27 cellular contexts compared by ENCODE assay signal in genomic region chr10:35231646-35232045, GRCh38.
"Had no signal": no experiment of that assay in that cellular context is flagged by ENCODE, and none has a peak within 500 bp of the region (broad histone marks: within the 10 kb centered on the region; RNA-seq: fewer than 3 reads in every experiment).

No MANE protein-coding gene starts in this region.

- FAIRE-seq: urothelium cell line had no signal

- H3K27ac ChIP-seq: stomach, suprapubic skin, testis, thoracic aorta, thyroid gland, tibial artery, tibial nerve, transverse colon, upper lobe of left lung, upper lobe of right lung, uterus, vagina had no signal

- H3K4me1 ChIP-seq: stomach, suprapubic skin, testis, thyroid gland, tibial artery, tibial nerve, transverse colon, upper lobe of left lung, upper lobe of right lung, uterus, vagina had no signal

- DNase-seq: stimulated activated CD4-positive, alpha-beta T cell treated with anti-CD3 and anti-CD28 coated beads, Interleukin-2, amount 100 ng/mL, for 48 hours; stimulated activated CD4-positive, alpha-beta T cell treated with anti-CD3 and anti-CD28 coated beads, Interleukin-4, amount 100 ng/mL, for 1 hour; stimulated activated CD4-positive, alpha-beta T cell treated with anti-CD3 and anti-CD28 coated beads, Interleukin-4, amount 100 ng/mL, for 24 hours; stimulated activated CD4-positive, alpha-beta T cell treated with anti-CD3 and anti-CD28 coated beads, Interleukin-4, amount 100 ng/mL, for 4 hours; stimulated activated CD8-positive, alpha-beta memory T cell treated with anti-CD3 and anti-CD28 coated beads, Interleukin-4, amount 100 ng/mL, for 48 hours; stimulated activated naive B cell treated with anti-CD40 and anti-IgM and Interleukin-4, amounts not matched to agents 10 μg/mL and 1 μg/mL and 100 μg/mL, for 72 hours; stimulated activated naive CD4-positive, alpha-beta T cell; stimulated activated naive CD4-positive, alpha-beta T cell treated with Interleukin-2 at 50 U/mL for 16 hours; stimulated activated naive CD8-positive, alpha-beta T cell treated with anti-CD3 and anti-CD28 coated beads, Interleukin-15, amount 100 ng/mL, for 72 hours; stimulated activated naive CD8-positive, alpha-beta T cell treated with anti-CD3 and anti-CD28 coated beads, Interleukin-15, Interleukin-2, amounts not matched to agents 100 U/mL and 50 U/mL, for 24 hours; stomach; substantia nigra; testis; thyroid gland; tibial artery; transverse colon; trophoblast cell; upper lobe of left lung; upper lobe of right lung; uterus had no signal

- H3K27me3 ChIP-seq: stomach, suprapubic skin, testis, thyroid gland, tibial artery, tibial nerve, transverse colon, upper lobe of left lung, upper lobe of right lung, uterus, vagina had no signal

- H3K4me3 ChIP-seq: stomach, suprapubic skin, testis, thoracic aorta, thyroid gland, tibial artery, tibial nerve, transverse colon, upper lobe of left lung, upper lobe of right lung, uterus, vagina had no signal

- H3K36me3 ChIP-seq: stomach, suprapubic skin, thoracic aorta, thyroid gland, tibial artery, tibial nerve, transverse colon, upper lobe of left lung, upper lobe of right lung, uterus, vagina had no signal

- H3K9me3 ChIP-seq: stomach, suprapubic skin, testis, thoracic aorta, thyroid gland, tibial artery, tibial nerve, transverse colon, upper lobe of left lung, upper lobe of right lung, uterus, vagina had no signal

- ATAC-seq: stimulated activated effector memory CD8-positive, alpha-beta T cell treated with anti-CD3 and anti-CD28 coated beads, Interleukin-12 subunit alpha, Interleukin-12 subunit beta, amount 100 ng/mL, for 72 hours; stimulated activated memory B cell treated with anti-CD40 and anti-IgM and Interleukin-4, amounts not matched to agents 10 μg/mL and 1 μg/mL and 100 μg/mL, for 72 hours; stimulated activated naive B cell treated with anti-CD40 and anti-IgM and Interleukin-4, amounts not matched to agents 10 μg/mL and 1 μg/mL and 100 μg/mL, for 72 hours; stimulated activated naive CD8-positive, alpha-beta T cell treated with anti-CD3 and anti-CD28 coated beads, Interleukin-15, amount 100 ng/mL, for 72 hours; stimulated activated naive CD8-positive, alpha-beta T cell treated with anti-CD3 and anti-CD28 coated beads, Interleukin-15, Interleukin-2, amounts not matched to agents 100 U/mL and 50 U/mL, for 24 hours; upper lobe of right lung had no signal
